ENCODE assay signal across 19 cellular contexts in the genomic region with DNA sequence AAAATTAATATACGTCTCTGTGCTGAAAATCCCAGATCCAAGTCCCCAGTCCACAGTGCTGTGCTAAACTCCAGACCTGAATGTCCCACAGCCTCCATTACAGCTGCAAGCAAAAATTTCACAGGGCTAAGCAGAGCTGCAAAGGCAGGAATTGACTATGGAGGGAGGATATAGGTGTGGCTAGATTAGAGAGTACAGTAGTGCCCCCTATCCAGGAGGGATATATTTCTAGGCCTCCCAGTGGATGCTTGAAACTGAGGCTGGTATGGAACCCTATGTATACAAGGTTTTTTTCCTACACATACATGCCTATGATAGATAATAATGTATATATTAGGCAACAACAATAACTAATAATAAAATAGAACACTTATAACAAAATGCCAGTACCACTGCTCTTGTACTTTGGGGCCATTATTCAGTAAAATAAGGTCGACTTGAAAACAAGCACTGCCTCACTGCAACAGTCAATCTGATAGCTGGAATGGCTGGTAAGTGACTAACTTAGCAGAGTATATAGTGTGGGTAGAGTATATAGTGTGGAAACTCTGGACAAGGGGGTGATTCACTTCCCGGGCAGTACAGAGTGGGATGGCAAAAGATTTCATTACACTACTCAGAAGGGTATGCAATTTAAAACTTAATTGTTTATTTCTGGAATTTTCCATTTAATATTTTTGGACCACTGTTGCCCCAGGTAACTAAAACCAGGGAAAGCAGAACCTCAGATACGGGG.
DNase-seq lines count a peak whose midpoint lies in the region; ATAC-seq and TF ChIP-seq lines count a peak whose summit lies in the region.
"Had no signal": no experiment of that assay in that cellular context is flagged by ENCODE, and none has a peak within 500 bp of the region (broad histone marks: within the 10 kb centered on the region; RNA-seq: fewer than 3 reads in every experiment).

No MANE protein-coding gene starts in this region.

- peak overlapping the region; percentile 29 for H4K8ac ChIP-seq in mesenchymal stem cell (ENCODE audit: low read length)

- H3K23ac ChIP-seq in mesenchymal stem cell (ENCODE audit: low read length in 2 of 2): no peak overlapping the region

- no peak overlapping the region for H2BK120ac ChIP-seq in mesenchymal stem cell (ENCODE audit: low read depth, low read length)

- ATAC-seq in activated T-cell treated with anti-CD3 and anti-CD28 coated beads, Interleukin-2, amount 50 U/mL, for 4 hours: no peak

- no peaks in the 10 kb centered on the region for H3K36me3 Mint-ChIP-seq in HFFc6 (ENCODE audit: low read depth)
- no peaks in the 10 kb centered on the region for H3K36me3 Mint-ChIP-seq in activated T-cell treated with anti-CD3 and anti-CD28 coated beads, Interleukin-2, amount 50 U/mL, for 4 hours (ENCODE audit: insufficient read depth)
- H3K36me3 Mint-ChIP-seq: IgD-negative memory B cell had no signal

- H3K36me3 ChIP-seq in mesenchymal stem cell (ENCODE audit: control insufficient read depth in 1 of 2, insufficient read depth in 2 of 2, low read depth in 1 of 2, low read length in 2 of 2): no peaks in the 10 kb centered on the region
- H3K36me3 ChIP-seq: cardiac muscle cell, prostate gland had no signal

- H3K27me3 Mint-ChIP-seq in HFFc6 (ENCODE audit: insufficient read depth): no peaks in the 10 kb centered on the region; the same call in none of the 2 replicates
- H3K27me3 Mint-ChIP-seq in activated T-cell treated with anti-CD3 and anti-CD28 coated beads, Interleukin-2, amount 50 U/mL, for 4 hours (ENCODE audit: low read depth): no peaks in the 10 kb centered on the region

- peak overlapping the region; percentile 94 for H3K27ac Mint-ChIP-seq in HFFc6
- H3K27ac Mint-ChIP-seq: IgD-negative memory B cell, memory B cell had no signal

- H3K79me1 ChIP-seq in mesenchymal stem cell (replicated peaks; ENCODE audit: low read length, poor library complexity, severe bottlenecking): no peaks in the 10 kb centered on the region

- H3K9ac ChIP-seq in mesenchymal stem cell (ENCODE audit: low read length): peak overlapping the region; percentile 44

- H4K91ac ChIP-seq in mesenchymal stem cell (ENCODE audit: low read length): peak overlapping the region; percentile 45

- no peak overlapping the region for H3K14ac ChIP-seq in mesenchymal stem cell (ENCODE audit: low read length in 2 of 2)

- peak overlapping the region; percentile 2 for H2BK15ac ChIP-seq in mesenchymal stem cell (ENCODE audit: low read depth, poor library complexity, severe bottlenecking)

- H3K27me3 ChIP-seq in mesenchymal stem cell (ENCODE audit: control insufficient read depth in 1 of 2, insufficient read depth in 1 of 2, low read length in 2 of 2): no peaks in the 10 kb centered on the region
- H3K27me3 ChIP-seq: cardiac muscle cell had no signal

- TF ChIP-seq CTCF in AG10803 (conservative IDR thresholded peaks at IDR 0.05; ENCODE audit: low read length): no peak
- peak; percentile 33; the same call in 1 of the 2 replicates for TF ChIP-seq CTCF in HFFc6 (IDR thresholded peaks at IDR 0.05)

- no peak overlapping the region for H2AK5ac ChIP-seq in mesenchymal stem cell (ENCODE audit: low read length, severe bottlenecking)

- H3K18ac ChIP-seq in mesenchymal stem cell (ENCODE audit: low read depth in 1 of 2, low read length in 2 of 2): peak overlapping the region; percentile 26 to 80

- H3K4me1 ChIP-seq in mesenchymal stem cell (ENCODE audit: control insufficient read depth, insufficient read depth, low read depth, low read length): peaks cover 7% of the 10 kb centered on the region
- H3K4me1 ChIP-seq: prostate gland had no signal

- DNase-seq in AG10803 (ENCODE audit: low read depth) (peak; percentile 25), HFFc6 (peak; percentile 82), amniotic stem cell (lab: John Stamatoyannopoulos, UW) (peak; percentile 27), mesenchymal stem cell (peak; percentile 90), NOMO-1 treated with DMSO at 0.1 percent for 48 hours (lab: John Stamatoyannopoulos, UW; ENCODE audit: unreplicated experiment) (no peak), H4 (ENCODE audit: low spot score) (no peak)
- no peak for DNase-seq in stimulated activated naive CD4-positive, alpha-beta T cell treated with Interleukin-2 at 50 U/mL for 16 hours (lab: John Stamatoyannopoulos, UW)
- no peak for DNase-seq in activated T-cell treated with anti-CD3 and anti-CD28 coated beads, Interleukin-2, amount 50 U/mL, for 4 hours
- DNase-seq: activated CD4-positive, alpha-beta T cell treated with anti-CD3 and anti-CD28 coated beads for 48 hours; activated naive CD4-positive, alpha-beta T cell treated with anti-CD3 and anti-CD28 coated beads, Interleukin-2, amount 50 U/mL, for 16 hours; COR-L47; hippocampal formation; kidney; NCI-H2081 treated with DMSO at 0.1 percent for 48 hours; stimulated activated CD4-positive, alpha-beta T cell treated with anti-CD3 and anti-CD28 coated beads, Interleukin-15, amount 100 ng/mL, for 24 hours had no signal

- no peak overlapping the region for H2AFZ ChIP-seq in mesenchymal stem cell (ENCODE audit: low read depth, low read length)

- no peak overlapping the region for H2BK5ac ChIP-seq in mesenchymal stem cell (ENCODE audit: low read depth, low read length, poor library complexity, severe bottlenecking)

- no peaks in the 10 kb centered on the region for H3K9me3 Mint-ChIP-seq in HFFc6
- H3K9me3 Mint-ChIP-seq in activated T-cell treated with anti-CD3 and anti-CD28 coated beads, Interleukin-2, amount 50 U/mL, for 4 hours: no peaks in the 10 kb centered on the region

- H3K4me1 Mint-ChIP-seq in HFFc6 (ENCODE audit: low read depth): peaks cover 75% of the 10 kb centered on the region
- H3K4me1 Mint-ChIP-seq in activated T-cell treated with anti-CD3 and anti-CD28 coated beads, Interleukin-2, amount 50 U/mL, for 4 hours (ENCODE audit: low read depth): peaks cover 46% of the 10 kb centered on the region
- H3K4me1 Mint-ChIP-seq: memory B cell had no signal

- H3K27ac ChIP-seq in mesenchymal stem cell (ENCODE audit: low read length, poor library complexity, severe bottlenecking): no peak overlapping the region
- H3K27ac ChIP-seq: cardiac muscle cell, prostate gland had no signal

- WGBS in mesenchymal stem cell: 57% methylated on average over 3 of the region's 4 CpGs

- peak overlapping the region; percentile 75 for H3K4me3 Mint-ChIP-seq in HFFc6
- H3K4me3 Mint-ChIP-seq in activated T-cell treated with anti-CD3 and anti-CD28 coated beads, Interleukin-2, amount 50 U/mL, for 4 hours: no peak overlapping the region
- H3K4me3 Mint-ChIP-seq: IgD-negative memory B cell, memory B cell had no signal

- H3K9me3 ChIP-seq in mesenchymal stem cell (ENCODE audit: control insufficient read depth, low read length): no peaks in the 10 kb centered on the region
- H3K9me3 ChIP-seq: prostate gland had no signal

- no peak overlapping the region for H3K4me3 ChIP-seq in AG10803 (ENCODE audit: low read length)
- peak overlapping the region in 1 of 2 experiments; percentile 1 for H3K4me3 ChIP-seq in mesenchymal stem cell (ENCODE audit: insufficient read depth in 1 of 2, low read depth in 1 of 2, low read length in 2 of 2)
- H3K4me3 ChIP-seq: cardiac muscle cell, prostate gland had no signal

- peak overlapping the region in 1 of 2 experiments; percentile 64 for H3K4ac ChIP-seq in mesenchymal stem cell (ENCODE audit: low read depth in 1 of 2, low read length in 2 of 2)

- no peak overlapping the region for H3K4me2 ChIP-seq in mesenchymal stem cell (ENCODE audit: low read length, poor library complexity, severe bottlenecking)

- H2BK12ac ChIP-seq in mesenchymal stem cell (ENCODE audit: low read length in 2 of 2): peak overlapping the region; percentile 76 to 86

Comparison
In these comparisons a context has a peak if more than half of its experiments do, and no peak if none do; other contexts are left out.
1. DNase-seq: peak in AG10803 (single experiment), HFFc6 (single experiment), amniotic stem cell (single experiment) and mesenchymal stem cell (single experiment); none in NOMO-1 treated with DMSO at 0.1 percent for 48 hours (single experiment), stimulated activated naive CD4-positive, alpha-beta T cell treated with Interleukin-2 at 50 U/mL for 16 hours (single experiment), activated T-cell treated with anti-CD3 and anti-CD28 coated beads, Interleukin-2, amount 50 U/mL, for 4 hours (single experiment) and H4 (single experiment).